11 cellular contexts compared by ENCODE assay signal in genomic region chr6:151702851-151703629, GRCh38.
DNase-seq lines count a peak whose midpoint lies in the region; ATAC-seq and TF ChIP-seq lines count a peak whose summit lies in the region.
"Had no signal": no experiment of that assay in that cellular context is flagged by ENCODE, and none has a peak within 500 bp of the region (broad histone marks: within the 10 kb centered on the region; RNA-seq: fewer than 3 reads in every experiment).

No MANE protein-coding gene starts in this region.

- peaks cover 9% of the 10 kb centered on the region for H3K27me3 Mint-ChIP-seq in activated CD8-positive, alpha-beta T cell treated with anti-CD3 and anti-CD28 coated beads for 36 hours
- peaks cover 1% of the 10 kb centered on the region for H3K27me3 Mint-ChIP-seq in activated CD8-positive, alpha-beta T cell treated with anti-CD3 and anti-CD28 coated beads, Interleukin-2, amount 10 ng/mL, durations not matched to agents 7 days and 5 days (ENCODE audit: low read depth)
- H3K27me3 Mint-ChIP-seq in stimulated activated naive CD8-positive, alpha-beta T cell treated with anti-CD3 and anti-CD28 coated beads, Interleukin-15, Interleukin-2, amounts not matched to agents 100 ng/mL and 50 ng/mL, for 24 hours, result peaks cover 21% of the 10 kb centered on the region
- H3K27me3 Mint-ChIP-seq: progenitor cell of endocrine pancreas had no signal

- peak overlapping the region; percentile 59 for H3K4me3 ChIP-seq in OCI-LY3 (ENCODE audit: low read length)
- H3K4me3 ChIP-seq: colonic mucosa had no signal

- in situ Hi-C loops in ACHN (cut with HindIII; ENCODE audit: low pct_ligation_motif_present, low pct_unique_long_range_greater_than_20kb, low sequenced_read_pairs), result no loop called here

- ATAC-seq in activated CD8-positive, alpha-beta T cell treated with anti-CD3 and anti-CD28 coated beads for 36 hours, result peak; percentile 32
- no peak for ATAC-seq in activated CD8-positive, alpha-beta T cell treated with anti-CD3 and anti-CD28 coated beads, Interleukin-2, amount 10 ng/mL, durations not matched to agents 7 days and 5 days
- ATAC-seq in HG02642 (IDR thresholded peaks at IDR 0.05; ENCODE audit: poor library complexity, unreplicated experiment), result peak; percentile 70

- peak overlapping the region; percentile 74 for H3K4me2 ChIP-seq in OCI-LY3 (ENCODE audit: low read length)

- DNase-seq in activated CD8-positive, alpha-beta T cell treated with anti-CD3 and anti-CD28 coated beads for 36 hours, result no peak
- no peak for DNase-seq in activated CD8-positive, alpha-beta T cell treated with anti-CD3 and anti-CD28 coated beads, Interleukin-2, amount 10 ng/mL, durations not matched to agents 7 days and 5 days
- DNase-seq in NCI-H446 treated with DMSO at 0.1 percent for 48 hours (lab: John Stamatoyannopoulos, UW), result no peak
- no peak for DNase-seq in ACHN
- DNase-seq in mucosa of gallbladder (ENCODE audit: low spot score), result no peak
- DNase-seq: colonic mucosa, OCI-M1 had no signal

- peaks cover 33% of the 10 kb centered on the region for H3K4me1 Mint-ChIP-seq in activated CD8-positive, alpha-beta T cell treated with anti-CD3 and anti-CD28 coated beads for 36 hours (ENCODE audit: low read depth)
- H3K4me1 Mint-ChIP-seq in activated CD8-positive, alpha-beta T cell treated with anti-CD3 and anti-CD28 coated beads, Interleukin-2, amount 10 ng/mL, durations not matched to agents 7 days and 5 days (ENCODE audit: low read depth), result peaks cover 10% of the 10 kb centered on the region
- peaks cover 51% of the 10 kb centered on the region for H3K4me1 Mint-ChIP-seq in stimulated activated naive CD8-positive, alpha-beta T cell treated with anti-CD3 and anti-CD28 coated beads, Interleukin-15, Interleukin-2, amounts not matched to agents 100 ng/mL and 50 ng/mL, for 24 hours (ENCODE audit: low read depth)

- H3K4me1 ChIP-seq in OCI-LY3 (ENCODE audit: low read length), result peaks cover 52% of the 10 kb centered on the region
- H3K4me1 ChIP-seq: colonic mucosa had no signal

- intact Hi-C loops in activated CD8-positive, alpha-beta T cell treated with anti-CD3 and anti-CD28 coated beads for 36 hours (cut with micrococcal nuclease), result loop anchor here (5.0 kb wide), 1 partner anchor 484 kb away; no protein-coding TSS in a partner anchor

- no peak for TF ChIP-seq CTCF in activated CD8-positive, alpha-beta T cell treated with anti-CD3 and anti-CD28 coated beads for 36 hours (IDR thresholded peaks at IDR 0.05)
- TF ChIP-seq CTCF in OCI-LY3 (IDR thresholded peaks at IDR 0.05; ENCODE audit: low read depth, low read length), result no peak

- H3K36me3 ChIP-seq in OCI-LY3 (replicated peaks; ENCODE audit: low read depth, low read length), result no peaks in the 10 kb centered on the region
- H3K36me3 ChIP-seq: colonic mucosa had no signal

- peak overlapping the region; percentile 93 for H3K27ac ChIP-seq in OCI-LY3 (ENCODE audit: low read length)
- H3K27ac ChIP-seq: colonic mucosa had no signal

- H3K9me3 ChIP-seq in OCI-LY3 (ENCODE audit: insufficient read depth, low read length), result no peaks in the 10 kb centered on the region
- H3K9me3 ChIP-seq: colonic mucosa had no signal

- H4K20me1 ChIP-seq in OCI-LY3 (ENCODE audit: insufficient read depth, low read length), result no peaks in the 10 kb centered on the region

- no peak overlapping the region for H2AFZ ChIP-seq in OCI-LY3 (ENCODE audit: low read depth, low read length)

- CTCF ChIA-PET in activated CD8-positive, alpha-beta T cell treated with anti-CD3 and anti-CD28 coated beads for 36 hours (lab: Charles Lee), result interaction anchor here (1.1 to 1.8 kb wide), 3 partner anchors 10 to 27 kb away, joined by 3 to 6 read pairs (median 3); no protein-coding TSS in a partner anchor
- CTCF ChIA-PET in activated CD8-positive, alpha-beta T cell treated with anti-CD3 and anti-CD28 coated beads, Interleukin-2, amount 10 ng/mL, durations not matched to agents 7 days and 5 days (lab: Charles Lee), result interaction anchor here (0.6 to 2.0 kb wide), 2 partner anchors 13 to 46 kb away, joined by 3 to 10 read pairs; no protein-coding TSS in a partner anchor

- peak overlapping the region; percentile 35; the same call in 1 of the 2 replicates for H3K9ac ChIP-seq in OCI-LY3 (ENCODE audit: low read length)

- POLR2A ChIA-PET in activated CD8-positive, alpha-beta T cell treated with anti-CD3 and anti-CD28 coated beads for 36 hours (lab: Charles Lee), result interaction anchor here (1.1 to 1.9 kb wide), 2 partner anchors 14 to 17 kb away, joined by 4 read pairs; no protein-coding TSS in a partner anchor
- POLR2A ChIA-PET in activated CD8-positive, alpha-beta T cell treated with anti-CD3 and anti-CD28 coated beads, Interleukin-2, amount 10 ng/mL, durations not matched to agents 7 days and 5 days (lab: Charles Lee), result no interaction called here

- no peaks in the 10 kb centered on the region for H3K9me3 Mint-ChIP-seq in activated CD8-positive, alpha-beta T cell treated with anti-CD3 and anti-CD28 coated beads for 36 hours
- no peaks in the 10 kb centered on the region for H3K9me3 Mint-ChIP-seq in activated CD8-positive, alpha-beta T cell treated with anti-CD3 and anti-CD28 coated beads, Interleukin-2, amount 10 ng/mL, durations not matched to agents 7 days and 5 days (ENCODE audit: insufficient read depth)
- H3K9me3 Mint-ChIP-seq in stimulated activated naive CD8-positive, alpha-beta T cell treated with anti-CD3 and anti-CD28 coated beads, Interleukin-15, Interleukin-2, amounts not matched to agents 100 ng/mL and 50 ng/mL, for 24 hours, result no peaks in the 10 kb centered on the region

- no peaks in the 10 kb centered on the region for H3K36me3 Mint-ChIP-seq in activated CD8-positive, alpha-beta T cell treated with anti-CD3 and anti-CD28 coated beads for 36 hours (ENCODE audit: low read depth)
- no peaks in the 10 kb centered on the region for H3K36me3 Mint-ChIP-seq in activated CD8-positive, alpha-beta T cell treated with anti-CD3 and anti-CD28 coated beads, Interleukin-2, amount 10 ng/mL, durations not matched to agents 7 days and 5 days (ENCODE audit: low read depth)
- no peaks in the 10 kb centered on the region for H3K36me3 Mint-ChIP-seq in stimulated activated naive CD8-positive, alpha-beta T cell treated with anti-CD3 and anti-CD28 coated beads, Interleukin-15, Interleukin-2, amounts not matched to agents 100 ng/mL and 50 ng/mL, for 24 hours (ENCODE audit: low read depth)

- H3K27me3 ChIP-seq in OCI-LY3 (ENCODE audit: low read depth, low read length), result no peaks in the 10 kb centered on the region
- H3K27me3 ChIP-seq: colonic mucosa had no signal

- peak overlapping the region; percentile 48 for H3K27ac Mint-ChIP-seq in activated CD8-positive, alpha-beta T cell treated with anti-CD3 and anti-CD28 coated beads for 36 hours
- H3K27ac Mint-ChIP-seq in activated CD8-positive, alpha-beta T cell treated with anti-CD3 and anti-CD28 coated beads, Interleukin-2, amount 10 ng/mL, durations not matched to agents 7 days and 5 days, result no peak overlapping the region
- H3K27ac Mint-ChIP-seq in stimulated activated naive CD8-positive, alpha-beta T cell treated with anti-CD3 and anti-CD28 coated beads, Interleukin-15, Interleukin-2, amounts not matched to agents 100 ng/mL and 50 ng/mL, for 24 hours, result peak overlapping the region; percentile 66
- H3K27ac Mint-ChIP-seq: progenitor cell of endocrine pancreas had no signal

- no peaks in the 10 kb centered on the region for H3K79me2 ChIP-seq in OCI-LY3 (ENCODE audit: low read length)

- no peak overlapping the region for H3K4me3 Mint-ChIP-seq in activated CD8-positive, alpha-beta T cell treated with anti-CD3 and anti-CD28 coated beads for 36 hours
- no peak overlapping the region for H3K4me3 Mint-ChIP-seq in activated CD8-positive, alpha-beta T cell treated with anti-CD3 and anti-CD28 coated beads, Interleukin-2, amount 10 ng/mL, durations not matched to agents 7 days and 5 days
- no peak overlapping the region for H3K4me3 Mint-ChIP-seq in stimulated activated naive CD8-positive, alpha-beta T cell treated with anti-CD3 and anti-CD28 coated beads, Interleukin-15, Interleukin-2, amounts not matched to agents 100 ng/mL and 50 ng/mL, for 24 hours
